ENCODE assay signal across 39 cellular contexts in genomic region chr11:59941091-59941490, GRCh38. TPM values are rescaled to one million over a fixed set of nuclear protein-coding genes. Genes with fewer than 3 reads are reported as not detected.
"Had no signal": no experiment of that assay in that cellular context is flagged by ENCODE, and none has a peak within 500 bp of the region (broad histone marks: within the 10 kb centered on the region; RNA-seq: fewer than 3 reads in every experiment).

No MANE protein-coding gene starts in this region.

- H3K9me3 ChIP-seq: MG63 had no signal

- H3K4me3 ChIP-seq: MG63 had no signal

- H3K27me3 ChIP-seq: MG63 had no signal

- H3K36me3 ChIP-seq: MG63 had no signal

- DNase-seq: Karpas-422, Kasumi-1, MG63, MM.1S, MV-4-11, NCI-H1048, NCI-H1092, NCI-H1092 treated with DMSO at 0.1 percent for 48 hours, NCI-H1105, NCI-H1105 treated with DMSO at 0.1 percent for 48 hours, NCI-H1417, NCI-H1417 treated with DMSO at 0.1 percent for 48 hours, NCI-H1436, NCI-H1436 treated with DMSO at 0.1 percent for 48 hours, NCI-H146, NCI-H1694, NCI-H1694 treated with DMSO at 0.1 percent for 48 hours, NCI-H187, NCI-H187 treated with DMSO at 0.1 percent for 48 hours, NCI-H1930, NCI-H2029, NCI-H2029 treated with DMSO at 0.1 percent for 48 hours, NCI-H2081, NCI-H2081 treated with DMSO at 0.1 percent for 48 hours, NCI-H2107, NCI-H2171, NCI-H2171 treated with DMSO at 0.1 percent for 48 hours, NCI-H2227 treated with DMSO at 0.1 percent for 48 hours, NCI-H226, NCI-H345, NCI-H446, NCI-H446 treated with DMSO at 0.1 percent for 48 hours, NCI-H510A, NCI-H510A treated with DMSO at 0.1 percent for 48 hours, NCI-H524 had no signal

RNA-seq across cellular contexts. Expression of gene OOSP1, which starts 2.9 kb away (rescaled TPM):
- total RNA-seq: LHCN-M2, M059J, MCF 10A, NCI-H460 had no signal

RNA-seq across cellular contexts. Expression of gene OOSP4A, which starts 22.7 kb away (rescaled TPM):
- total RNA-seq: LHCN-M2, M059J, MCF 10A, NCI-H460 had no signal
